20 cellular contexts compared by ENCODE assay signal in genomic region chr14:56379956-56380355, GRCh38.
A peak's percentile ranks its signal among the peaks of the same experiment; 100 is the strongest.
DNase-seq lines count a peak whose midpoint lies in the region; ATAC-seq and TF ChIP-seq lines count a peak whose summit lies in the region.
"Had no signal": no experiment of that assay in that cellular context is flagged by ENCODE, and none has a peak within 500 bp of the region (broad histone marks: within the 10 kb centered on the region; RNA-seq: fewer than 3 reads in every experiment).

No MANE protein-coding gene starts in this region.

- H3K27ac ChIP-seq in colonic mucosa (no peak overlapping the region), left lung (peak overlapping the region in 1 of 2 donors; percentile 57), aorta (ENCODE audit: low read depth in 1 of 2, low read length in 2 of 2) (peak overlapping the region in 1 of 2 donors; percentile 67)

- ATAC-seq in left lung (peak; percentile 62), aorta (ENCODE audit: low FRiP score) (peak; percentile 80), GM18907 (IDR thresholded peaks at IDR 0.05; ENCODE audit: unreplicated experiment) (no peak)
- ATAC-seq: natural killer cell treated with Interleukin-12 subunit alpha and Interleukin-12 subunit beta and Interleukin-15 and Interleukin-18, amount 100 ng/mL, for 72 hours had no signal

- H3K4me3 ChIP-seq in colonic mucosa (no peak overlapping the region), left lung (no peak overlapping the region), aorta (ENCODE audit: low read length in 2 of 2) (no peak overlapping the region)
- H3K4me3 ChIP-seq: heart left ventricle had no signal

- 47 to 52% methylated on average over 2 of the region's 2 CpGs for WGBS in aorta, 2 donors

- DNase-seq in NCI-H82 (lab: John Stamatoyannopoulos, UW) (peak; percentile 82), NCI-H82 treated with DMSO at 0.1 percent for 48 hours (lab: John Stamatoyannopoulos, UW; ENCODE audit: unreplicated experiment) (no peak), colonic mucosa (peak; percentile 19), left lung (no peak), aorta (no peak), occipital lobe (lab: John Stamatoyannopoulos, UW) (no peak)
- no peak for DNase-seq in stimulated activated CD4-positive, alpha-beta T cell treated with anti-CD3 and anti-CD28 coated beads, Interleukin-4, amount 100 ng/mL, for 4 hours
- DNase-seq: activated CD4-positive, alpha-beta T cell treated with anti-CD3 and anti-CD28 coated beads, Interleukin-2, amount 50 U/mL, for 48 hours; activated naive CD4-positive, alpha-beta T cell treated with anti-CD3 and anti-CD28 coated beads, Interleukin-2, amount 10 ng/mL, durations not matched to agents 7 days and 5 days; activated T-cell treated with anti-CD3 and anti-CD28 coated beads, Interleukin-2, amount 50 U/mL, for 24 hours; GDM1; heart left ventricle; mesendoderm; NCI-H187; SIG-M5; small intestine; stimulated activated CD4-positive, alpha-beta T cell treated with anti-CD3 and anti-CD28 coated beads, Interleukin-4, amount 100 ng/mL, for 1 hour; substantia nigra had no signal

- no peak for TF ChIP-seq CTCF in colonic mucosa (IDR thresholded peaks at IDR 0.05)
- TF ChIP-seq CTCF in left lung (IDR thresholded peaks at IDR 0.05), result no peak

- no peaks in the 10 kb centered on the region for H3K27me3 ChIP-seq in colonic mucosa
- no peaks in the 10 kb centered on the region for H3K27me3 ChIP-seq in left lung
- H3K27me3 ChIP-seq in aorta (ENCODE audit: control insufficient read depth in 1 of 2, insufficient read depth in 2 of 2, low read length in 1 of 2), result no peaks in the 10 kb centered on the region
- H3K27me3 ChIP-seq: heart left ventricle had no signal

- intact Hi-C loops in colonic mucosa (cut with DNase I) (no loop called here), left lung (cut with DNase I) (no loop called here), aorta (cut with DNase I) (loop anchor here in 1 of 2 donors (5.0 kb wide), 1 partner anchor 38 kb away; no protein-coding TSS in a partner anchor)

- no peaks in the 10 kb centered on the region for H3K9me3 ChIP-seq in colonic mucosa
- H3K9me3 ChIP-seq in left lung, result peaks cover 0 to 11% of the 10 kb centered on the region in 2 donors
- no peaks in the 10 kb centered on the region for H3K9me3 ChIP-seq in aorta (ENCODE audit: control insufficient read depth, low read length)

- no peak overlapping the region for H3K9ac ChIP-seq in colonic mucosa (ENCODE audit: low read depth in 2 of 2, low read length in 2 of 2)

- H3K36me3 ChIP-seq in colonic mucosa (no peaks in the 10 kb centered on the region), left lung (no peaks in the 10 kb centered on the region), aorta (ENCODE audit: control insufficient read depth in 1 of 2, insufficient read depth in 2 of 2, low read length in 1 of 2) (no peaks in the 10 kb centered on the region)
- H3K36me3 ChIP-seq: heart left ventricle had no signal

- no peaks in the 10 kb centered on the region for H3K4me1 ChIP-seq in colonic mucosa
- peaks cover 6 to 8% of the 10 kb centered on the region in 2 donors for H3K4me1 ChIP-seq in left lung
- H3K4me1 ChIP-seq in aorta (ENCODE audit: control insufficient read depth in 1 of 2, insufficient read depth in 2 of 2, low read length in 2 of 2), result peaks cover 8 to 14% of the 10 kb centered on the region in 2 donors

Comparison
In these comparisons a context has a peak if more than half of its experiments do, and no peak if none do; other contexts are left out.
1. DNase-seq: peak in NCI-H82 (single experiment) and colonic mucosa (single experiment); none in NCI-H82 treated with DMSO at 0.1 percent for 48 hours (single experiment), left lung (0 of 2), aorta (0 of 2), occipital lobe (single experiment) and stimulated activated CD4-positive, alpha-beta T cell treated with anti-CD3 and anti-CD28 coated beads, Interleukin-4, amount 100 ng/mL, for 4 hours (0 of 2).